1 cellular context compared by ENCODE assay signal in the genomic region with DNA sequence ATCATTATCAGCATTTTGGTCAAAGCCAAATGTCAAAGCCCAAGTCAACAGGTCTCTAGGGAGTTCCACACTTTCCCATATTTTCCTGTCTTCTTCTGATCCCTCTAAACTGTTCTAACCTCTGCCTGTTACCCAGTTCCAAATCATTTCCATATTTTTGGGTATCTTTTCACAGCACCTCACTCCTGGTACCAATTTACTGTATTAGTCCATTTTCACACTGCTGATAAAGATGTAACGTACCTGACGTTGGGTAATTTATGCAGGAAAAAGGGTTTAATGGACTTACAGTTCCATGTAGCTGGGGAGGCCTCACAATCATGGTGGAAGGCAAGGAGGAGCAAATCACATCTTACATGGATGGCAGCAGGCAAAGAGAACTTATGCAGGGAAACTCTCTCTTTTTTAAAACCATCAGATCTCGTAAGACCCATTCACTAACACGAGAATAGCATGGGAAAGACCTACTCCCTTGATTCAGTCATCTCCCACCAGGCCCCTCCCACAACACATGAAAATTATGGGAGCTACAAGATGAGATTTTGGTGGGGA.
TF ChIP-seq lines count a peak whose summit lies in the region.

No MANE protein-coding gene starts in this region.

TF ChIP-seq in K562, 482 proteins besides CTCF, POLR2A, EP300 and RAD21 (continued from another document):
- TF ChIP-seq, protein P1, sequence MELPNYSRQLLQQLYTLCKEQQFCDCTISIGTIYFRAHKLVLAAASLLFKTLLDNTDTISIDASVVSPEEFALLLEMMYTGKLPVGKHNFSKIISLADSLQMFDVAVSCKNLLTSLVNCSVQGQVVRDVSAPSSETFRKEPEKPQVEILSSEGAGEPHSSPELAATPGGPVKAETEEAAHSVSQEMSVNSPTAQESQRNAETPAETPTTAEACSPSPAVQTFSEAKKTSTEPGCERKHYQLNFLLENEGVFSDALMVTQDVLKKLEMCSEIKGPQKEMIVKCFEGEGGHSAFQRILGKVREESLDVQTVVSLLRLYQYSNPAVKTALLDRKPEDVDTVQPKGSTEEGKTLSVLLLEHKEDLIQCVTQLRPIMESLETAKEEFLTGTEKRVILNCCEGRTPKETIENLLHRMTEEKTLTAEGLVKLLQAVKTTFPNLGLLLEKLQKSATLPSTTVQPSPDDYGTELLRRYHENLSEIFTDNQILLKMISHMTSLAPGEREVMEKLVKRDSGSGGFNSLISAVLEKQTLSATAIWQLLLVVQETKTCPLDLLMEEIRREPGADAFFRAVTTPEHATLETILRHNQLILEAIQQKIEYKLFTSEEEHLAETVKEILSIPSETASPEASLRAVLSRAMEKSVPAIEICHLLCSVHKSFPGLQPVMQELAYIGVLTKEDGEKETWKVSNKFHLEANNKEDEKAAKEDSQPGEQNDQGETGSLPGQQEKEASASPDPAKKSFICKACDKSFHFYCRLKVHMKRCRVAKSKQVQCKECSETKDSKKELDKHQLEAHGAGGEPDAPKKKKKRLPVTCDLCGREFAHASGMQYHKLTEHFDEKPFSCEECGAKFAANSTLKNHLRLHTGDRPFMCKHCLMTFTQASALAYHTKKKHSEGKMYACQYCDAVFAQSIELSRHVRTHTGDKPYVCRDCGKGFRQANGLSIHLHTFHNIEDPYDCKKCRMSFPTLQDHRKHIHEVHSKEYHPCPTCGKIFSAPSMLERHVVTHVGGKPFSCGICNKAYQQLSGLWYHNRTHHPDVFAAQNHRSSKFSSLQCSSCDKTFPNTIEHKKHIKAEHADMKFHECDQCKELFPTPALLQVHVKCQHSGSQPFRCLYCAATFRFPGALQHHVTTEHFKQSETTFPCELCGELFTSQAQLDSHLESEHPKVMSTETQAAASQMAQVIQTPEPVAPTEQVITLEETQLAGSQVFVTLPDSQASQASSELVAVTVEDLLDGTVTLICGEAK (IDR thresholded peaks at IDR 0.05), result no peak
- TF ChIP-seq, protein P1 (CRISPR knock-in tag; IDR thresholded peaks at IDR 0.05), result no peak
- TF ChIP-seq ZNF431 (CRISPR knock-in tag; IDR thresholded peaks at IDR 0.05) (peak; percentile 65; the same call in 1 of the 2 replicates), ZNF140 (CRISPR knock-in tag; IDR thresholded peaks at IDR 0.05) (no peak)
- TF ChIP-seq, protein P2, sequence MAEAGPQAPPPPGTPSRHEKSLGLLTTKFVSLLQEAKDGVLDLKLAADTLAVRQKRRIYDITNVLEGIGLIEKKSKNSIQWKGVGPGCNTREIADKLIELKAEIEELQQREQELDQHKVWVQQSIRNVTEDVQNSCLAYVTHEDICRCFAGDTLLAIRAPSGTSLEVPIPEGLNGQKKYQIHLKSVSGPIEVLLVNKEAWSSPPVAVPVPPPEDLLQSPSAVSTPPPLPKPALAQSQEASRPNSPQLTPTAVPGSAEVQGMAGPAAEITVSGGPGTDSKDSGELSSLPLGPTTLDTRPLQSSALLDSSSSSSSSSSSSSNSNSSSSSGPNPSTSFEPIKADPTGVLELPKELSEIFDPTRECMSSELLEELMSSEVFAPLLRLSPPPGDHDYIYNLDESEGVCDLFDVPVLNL (CRISPR knock-in tag; IDR thresholded peaks at IDR 0.05; ENCODE audit: low read depth), result no peak
